In the genomic region with DNA sequence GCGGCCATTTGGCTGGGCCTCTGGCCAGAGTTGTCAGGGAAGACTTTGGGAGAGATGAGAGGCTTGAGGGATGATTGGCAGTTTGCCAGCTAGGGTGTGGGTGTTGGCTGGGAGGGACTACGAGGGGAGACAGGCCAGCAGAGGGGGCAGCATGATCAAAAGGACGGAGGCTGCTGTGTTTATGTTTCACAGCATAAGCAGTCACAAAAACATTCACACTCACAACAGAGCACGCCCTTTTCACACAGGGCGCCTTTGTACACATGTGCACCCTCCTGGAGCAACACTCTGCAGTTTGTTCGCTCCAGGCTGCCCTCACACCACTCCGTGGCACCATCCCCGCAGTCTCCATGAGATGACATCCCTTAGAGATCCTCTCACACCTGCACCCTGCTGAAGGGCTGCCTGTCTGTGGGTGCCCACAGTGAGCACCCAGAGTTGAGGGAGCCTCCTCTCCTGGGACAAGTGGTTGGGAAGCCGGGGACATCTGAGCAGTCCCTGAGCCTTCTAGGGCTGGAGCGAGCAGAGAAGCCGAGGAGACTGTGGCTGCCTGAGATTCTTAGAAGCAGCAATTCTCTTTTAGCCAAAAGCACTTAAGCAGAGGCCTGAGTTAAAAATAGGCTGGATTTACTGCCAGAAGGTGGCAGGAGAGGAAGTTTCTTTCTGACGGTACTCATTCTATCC, we compare ENCODE assay signal across 8 cellular contexts. TPM values are rescaled to one million over a fixed set of nuclear protein-coding genes. Genes with fewer than 3 reads are reported as not detected.
DNase-seq lines count a peak whose midpoint lies in the region; ATAC-seq, FAIRE-seq and TF ChIP-seq lines count a peak whose summit lies in the region.

No MANE protein-coding gene starts in this region.

- TF ChIP-seq POLR2A in NB4 (IDR thresholded peaks at IDR 0.05; ENCODE audit: extremely low read depth, insufficient read length) (no peak), prostate gland (IDR thresholded peaks at IDR 0.05) (no peak)

- peak; percentile 45 for TF ChIP-seq CTCF in DND-41 (IDR thresholded peaks at IDR 0.05; ENCODE audit: borderline replicate concordance, extremely low read depth, low read length, poor library complexity, severe bottlenecking)
- TF ChIP-seq CTCF in NB4 (IDR thresholded peaks at IDR 0.05; ENCODE audit: low read depth, low read length), result peak; percentile 47
- peak in 3 of 4 experiments; percentile 54 to 79 (median 70) for TF ChIP-seq CTCF in prostate gland (IDR thresholded peaks at IDR 0.05)

- peaks cover 9% of the 10 kb centered on the region for H3K4me1 ChIP-seq in DND-41 (ENCODE audit: insufficient read depth, low read length)
- peaks cover 5% of the 10 kb centered on the region for H3K4me1 ChIP-seq in prostate gland (replicated peaks)

- 0 out of 3 replicates have a peak, but pooled peaks have one; percentile 20 for ATAC-seq in DND-41 (ENCODE audit: insufficient read depth, low read depth)
- no peak for ATAC-seq in GM18520 (IDR thresholded peaks at IDR 0.05; ENCODE audit: unreplicated experiment)
- no peak for ATAC-seq in GM19467 (IDR thresholded peaks at IDR 0.05; ENCODE audit: unreplicated experiment)
- no peak for ATAC-seq in GM19351 (IDR thresholded peaks at IDR 0.05; ENCODE audit: unreplicated experiment)

- H2AFZ ChIP-seq in DND-41 (ENCODE audit: low read depth, low read length), result no peak overlapping the region

- WGBS in prostate gland, result 13% methylated on average over 12 of the region's 12 CpGs

- H3K4me2 ChIP-seq in DND-41 (ENCODE audit: insufficient read depth, low read length), result no peak overlapping the region

- no peaks in the 10 kb centered on the region for H3K36me3 ChIP-seq in DND-41 (ENCODE audit: insufficient read depth, low read length)
- H3K36me3 ChIP-seq in prostate gland, result no peaks in the 10 kb centered on the region

- H3K9me3 ChIP-seq in DND-41 (ENCODE audit: insufficient read depth, low read length, severe bottlenecking) (no peaks in the 10 kb centered on the region), prostate gland (no peaks in the 10 kb centered on the region)

- H3K27ac ChIP-seq in DND-41 (ENCODE audit: low read length) (no peak overlapping the region), prostate gland (peak overlapping the region; percentile 26 to 46)

- H4K20me1 ChIP-seq in DND-41 (ENCODE audit: insufficient read depth, low read length), result peaks cover 7% of the 10 kb centered on the region

- no peak overlapping the region for H3K9ac ChIP-seq in DND-41 (ENCODE audit: low read depth, low read length)

- H3K4me3 ChIP-seq in DND-41 (ENCODE audit: low read depth in 1 of 2, low read length in 2 of 2) (no peak overlapping the region), NB4 (ENCODE audit: low read depth, low read length) (no peak overlapping the region), prostate gland (no peak overlapping the region)

- FAIRE-seq in frontal cortex (lab: Jason Lieb, UNC), result no peak

- intact Hi-C loops in prostate gland (cut with DNase I), result loop anchor here (2.0 kb wide), 2 partner anchors 33 to 73 kb away; partner anchors contain the start of gene EFNA1

- H3K27me3 ChIP-seq in DND-41 (ENCODE audit: insufficient read depth, low read length, poor library complexity) (peaks cover 24% of the 10 kb centered on the region), prostate gland (replicated peaks; ENCODE audit: insufficient read depth) (no peaks in the 10 kb centered on the region)

- DNase-seq in DND-41 (no peak), NB4 (ENCODE audit: low read depth) (peak; percentile 54), SKM-1 treated with dmso at 0.1 percent for 144 hours (lab: John Stamatoyannopoulos, UW; ENCODE audit: unreplicated experiment) (peak; percentile 46), frontal cortex (ENCODE audit: low spot score in 2 of 2) (peak; percentile 36 to 55), prostate gland (ENCODE audit: low spot score) (no peak)

- H3K79me2 ChIP-seq in DND-41 (ENCODE audit: insufficient read depth, low read length), result no peaks in the 10 kb centered on the region

RNA-seq across cellular contexts. Expression of gene EFNA3, which starts 15.4 kb away (rescaled TPM):
- 9.8 TPM for total RNA-seq in frontal cortex
- 1 to 10 TPM; 5.9 to 8.4 TPM for total RNA-seq in prostate gland

RNA-seq across cellular contexts. Expression of gene EFNA4, which starts 30.5 kb away (rescaled TPM):
- total RNA-seq in frontal cortex (0.82 TPM), prostate gland (10 to 100 TPM; 10.3 to 23.4 TPM)

RNA-seq across cellular contexts. Expression of gene EFNA1, which starts 33.6 kb away (rescaled TPM):
- total RNA-seq in frontal cortex (4.1 TPM), prostate gland (100 to 1,000 TPM in 1 of 2 donors, 10 to 100 TPM in 1; 85.1 to 132 TPM)

RNA-seq across cellular contexts. Expression of gene SLC50A1, which starts 41.6 kb away (rescaled TPM):
- total RNA-seq in frontal cortex (4.9 TPM), prostate gland (10 to 100 TPM; 26.6 to 48.0 TPM)

RNA-seq across cellular contexts. Expression of gene ADAM15, which starts 43.0 kb away (rescaled TPM):
- total RNA-seq in frontal cortex (11.8 TPM), prostate gland (100 to 1,000 TPM in 1 of 2 donors, 10 to 100 TPM in 1; 72.5 to 138 TPM)

Comparison
In these comparisons a context has a peak if more than half of its experiments do, and no peak if none do; other contexts are left out.
1. DNase-seq: peak in NB4 (single experiment), SKM-1 treated with dmso at 0.1 percent for 144 hours (single experiment) and frontal cortex (2 of 2); none in DND-41 (single experiment) and prostate gland (single experiment).
2. RNA of gene EFNA1, which starts 33.6 kb away (total RNA-seq): 85.1 to 132 TPM in prostate gland; 4.1 TPM in frontal cortex (single experiment); every median in the first group is over 10 times any median in the second.
3. Peak in every context shown above with its lines, with median percentiles within 50 percentile points of each other: CTCF ChIP-seq.